ENCODE assay signal across 14 cellular contexts in genomic region chr21:46038871-46039397, GRCh38. TPM values are rescaled to one million over a fixed set of nuclear protein-coding genes. Genes with fewer than 3 reads are reported as not detected.
A peak's percentile ranks its signal among the peaks of the same experiment; 100 is the strongest.
DNase-seq lines count a peak whose midpoint lies in the region; ATAC-seq and TF ChIP-seq lines count a peak whose summit lies in the region.
"Had no signal": no experiment of that assay in that cellular context is flagged by ENCODE, and none has a peak within 500 bp of the region (broad histone marks: within the 10 kb centered on the region; RNA-seq: fewer than 3 reads in every experiment).

No MANE protein-coding gene starts in this region.

- intact Hi-C loops in CD4-positive, alpha-beta T cell (cut with DNase I, micrococcal nuclease): no loop called here

- POLR2A ChIA-PET in BJ (lab: Charles Lee): no interaction called here
- POLR2A ChIA-PET in CD4-positive, alpha-beta T cell (lab: Charles Lee): no interaction called here

- WGBS in gastroesophageal sphincter (ENCODE audit: low coverage in 1 of 2), 2 donors: 80% methylated on average over 3 of the region's 23 CpGs; no CpG with 5 or more reads in 1 of the 2 donors

- no peak for TF ChIP-seq EP300 in gastroesophageal sphincter (IDR thresholded peaks at IDR 0.05)

- peaks cover 0 to 15% (median 4%) of the 10 kb centered on the region in 3 donors for H3K4me1 ChIP-seq in gastroesophageal sphincter

- DNase-seq in BJ (ENCODE audit: low read depth) (peak; percentile 33), renal cortical epithelial cell (ENCODE audit: low read depth) (peak; percentile 37), putamen (ENCODE audit: low spot score) (no peak), GM19238 (ENCODE audit: insufficient read length, low spot score) (no peak), AML-193 (lab: John Stamatoyannopoulos, UW) (no peak)
- DNase-seq in CD4-positive, alpha-beta T cell: no peak
- DNase-seq: activated CD4-positive, CD25-positive, alpha-beta regulatory T cell; activated naive CD4-positive, alpha-beta T cell treated with anti-CD3 and anti-CD28 coated beads for 36 hours; BE2C; naive B cell; NCI-H1417; PC-3 had no signal

- H3K9me3 ChIP-seq in gastroesophageal sphincter: no peaks in the 10 kb centered on the region
- H3K9me3 ChIP-seq in CD4-positive, alpha-beta T cell (ENCODE audit: control insufficient read depth, low read length): no peaks in the 10 kb centered on the region
- H3K9me3 ChIP-seq: BE2C had no signal

- H3K36me3 ChIP-seq in BJ (ENCODE audit: control insufficient read depth, insufficient read depth, low read length) (no peaks in the 10 kb centered on the region), gastroesophageal sphincter (no peaks in the 10 kb centered on the region)
- H3K36me3 ChIP-seq: BE2C had no signal

- no peaks in the 10 kb centered on the region for H3K9me3 Mint-ChIP-seq in CD4-positive, alpha-beta T cell
- H3K9me3 Mint-ChIP-seq: activated naive CD4-positive, alpha-beta T cell treated with anti-CD3 and anti-CD28 coated beads for 36 hours had no signal

- CTCF ChIA-PET in BJ (lab: Yijun Ruan, JAX): interaction anchor here (0.6 to 1.4 kb wide), 2 partner anchors 35 to 60 kb away, joined by 3 read pairs; no protein-coding TSS in a partner anchor
- CTCF ChIA-PET in CD4-positive, alpha-beta T cell (lab: Charles Lee): no interaction called here

- H3K27ac Mint-ChIP-seq in CD4-positive, alpha-beta T cell: no peak overlapping the region
- H3K27ac Mint-ChIP-seq: activated naive CD4-positive, alpha-beta T cell treated with anti-CD3 and anti-CD28 coated beads for 36 hours had no signal

- TF ChIP-seq POLR2A in gastroesophageal sphincter (IDR thresholded peaks at IDR 0.05): no peak

- H3K4me1 Mint-ChIP-seq in CD4-positive, alpha-beta T cell (ENCODE audit: low read depth): no peaks in the 10 kb centered on the region

- no peaks in the 10 kb centered on the region for H3K27me3 ChIP-seq in BJ (ENCODE audit: control insufficient read depth, insufficient read depth, low read length)
- no peaks in the 10 kb centered on the region for H3K27me3 ChIP-seq in gastroesophageal sphincter
- H3K27me3 ChIP-seq in CD4-positive, alpha-beta T cell (ENCODE audit: control insufficient read depth, insufficient read depth, low read length): no peaks in the 10 kb centered on the region
- H3K27me3 ChIP-seq: BE2C had no signal

- H3K4me3 Mint-ChIP-seq in CD4-positive, alpha-beta T cell: no peak overlapping the region
- H3K4me3 Mint-ChIP-seq: activated naive CD4-positive, alpha-beta T cell treated with anti-CD3 and anti-CD28 coated beads for 36 hours; naive B cell had no signal

- no peak overlapping the region for H3K4me3 ChIP-seq in BJ (ENCODE audit: low read depth, low read length)
- no peak overlapping the region for H3K4me3 ChIP-seq in gastroesophageal sphincter

- no peaks in the 10 kb centered on the region for H3K27me3 Mint-ChIP-seq in CD4-positive, alpha-beta T cell

- ATAC-seq in gastroesophageal sphincter: peak; percentile 77
- no peak for ATAC-seq in CD4-positive, alpha-beta T cell (ENCODE audit: poor library complexity)
- ATAC-seq: PC-3 had no signal

- peak overlapping the region; percentile 48 for H3K27ac ChIP-seq in angular gyrus (ENCODE audit: low read depth, low read length)
- H3K27ac ChIP-seq in gastroesophageal sphincter: peak overlapping the region in 3 of 4 donors; percentile 43 to 65 (median 54)
- no peak overlapping the region for H3K27ac ChIP-seq in CD4-positive, alpha-beta T cell (ENCODE audit: low read depth, low read length)

- no peak for TF ChIP-seq CTCF in BJ (IDR thresholded peaks at IDR 0.05; ENCODE audit: insufficient read depth, low read depth, low read length)
- TF ChIP-seq CTCF in gastroesophageal sphincter (IDR thresholded peaks at IDR 0.05): no peak
- no peak for TF ChIP-seq CTCF in CD4-positive, alpha-beta T cell (IDR thresholded peaks at IDR 0.05)

- H3K36me3 Mint-ChIP-seq in CD4-positive, alpha-beta T cell (ENCODE audit: low read depth): no peaks in the 10 kb centered on the region

RNA-seq across cellular contexts. Expression of gene COL6A1, which starts 57.4 kb away (rescaled TPM):
- 220 and 672 TPM in 2 replicates for polyA plus RNA-seq in BJ (2011; rRNA removed)
- polyA minus RNA-seq in BJ (2011; rRNA and poly(A)+ RNA removed): 103 and 155 TPM in 2 replicates
- total RNA-seq in gastroesophageal sphincter (1,000 to 10,000 TPM in 2 of 4 donors, 100 to 1,000 TPM in 2; 477 to 1,231 (median 878) TPM), renal cortical epithelial cell (52.1 and 53.2 TPM in 2 replicates)
- 1 to 10 TPM; 8.0 to 8.5 TPM for total RNA-seq in CD4-positive, alpha-beta T cell

RNA-seq across cellular contexts. Expression of gene COL6A2, which starts 59.0 kb away (rescaled TPM):
- polyA plus RNA-seq in BJ (2011; rRNA removed): 412 and 665 TPM in 2 replicates
- polyA minus RNA-seq in BJ (2011; rRNA and poly(A)+ RNA removed): 246 and 249 TPM in 2 replicates
- total RNA-seq in gastroesophageal sphincter: 1,000 to 10,000 TPM in 3 of 4 donors, 100 to 1,000 TPM in 1; 720 to 1,286 (median 1,215) TPM
- 60.7 and 70.2 TPM in 2 replicates for total RNA-seq in renal cortical epithelial cell
- total RNA-seq in CD4-positive, alpha-beta T cell: 10 to 100 TPM; 24.1 to 26.4 TPM

Comparison
In these comparisons a context has a peak if more than half of its experiments do, and no peak if none do; other contexts are left out.
1. DNase-seq: peak in BJ (single experiment) and renal cortical epithelial cell (single experiment); none in putamen (single experiment), GM19238 (single experiment), AML-193 (0 of 2) and CD4-positive, alpha-beta T cell (0 of 10).
2. RNA of gene COL6A2, which starts 59.0 kb away (total RNA-seq): 720 to 1,286 TPM in gastroesophageal sphincter; 60.7 to 70.2 TPM in renal cortical epithelial cell and 24.1 to 26.4 TPM in CD4-positive, alpha-beta T cell; every median in the first group is over 10 times any median in the second.